In the genomic region with DNA sequence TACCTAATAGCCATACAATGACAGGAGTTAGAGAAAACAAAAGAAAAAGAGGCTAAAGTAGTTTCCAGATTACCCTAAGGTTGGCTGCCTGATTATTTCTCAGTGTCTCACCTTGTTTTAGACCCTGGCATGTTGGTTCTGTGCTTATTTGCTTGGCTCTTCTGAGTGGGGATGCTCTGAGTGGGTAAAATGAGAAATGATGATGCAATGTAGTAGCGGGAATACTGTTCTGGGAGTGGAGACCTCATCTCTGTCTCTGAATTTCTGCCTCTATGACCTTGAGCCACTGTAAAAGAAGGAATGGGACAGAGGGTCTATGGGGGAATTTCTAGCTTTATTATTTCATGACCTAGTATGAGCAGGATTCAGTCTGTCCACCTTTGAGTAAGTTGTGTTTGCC, we compare ENCODE assay signal across 7 cellular contexts.
"Had no signal": no experiment of that assay in that cellular context is flagged by ENCODE, and none has a peak within 500 bp of the region (broad histone marks: within the 10 kb centered on the region; RNA-seq: fewer than 3 reads in every experiment).

No MANE protein-coding gene starts in this region.

- FAIRE-seq: G401.6, GM12878, GM12891, GM12892, GM18507 had no signal

- ATAC-seq: GM12878 had no signal

- H3K4me3 ChIP-seq: GM12878 had no signal

- DNase-seq: GDM1, GF-D8 had no signal
